ENCODE assay signal across 8 cellular contexts in the genomic region with DNA sequence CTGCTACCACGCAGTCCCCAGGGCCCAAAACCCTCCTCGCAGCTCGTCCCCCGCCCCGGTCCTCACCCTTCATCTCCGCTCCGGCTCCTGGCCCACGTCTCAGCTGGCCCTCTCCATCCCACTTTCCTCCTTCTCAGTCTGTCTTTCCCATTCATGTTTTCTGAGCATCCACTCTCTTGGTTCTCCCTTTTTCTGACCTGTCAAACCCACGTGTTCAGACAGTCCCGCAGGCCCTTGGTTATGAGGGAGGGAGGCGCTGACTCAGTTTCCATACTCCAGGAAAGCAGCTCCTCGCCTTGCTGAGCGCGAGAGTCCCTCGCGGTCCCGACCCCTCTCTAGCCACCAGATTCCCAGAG. TPM values are rescaled to one million over a fixed set of nuclear protein-coding genes. Genes with fewer than 3 reads are reported as not detected.
A peak's percentile ranks its signal among the peaks of the same experiment; 100 is the strongest.
DNase-seq lines count a peak whose midpoint lies in the region; ATAC-seq and TF ChIP-seq lines count a peak whose summit lies in the region.

No MANE protein-coding gene starts in this region.

- H3K9me3 ChIP-seq in right lobe of liver (no peaks in the 10 kb centered on the region), testis (no peaks in the 10 kb centered on the region)

- H3K9me3 Mint-ChIP-seq in T-helper 1 cell treated with Interleukin-12 subunit alpha and Interleukin-12 subunit beta and Interleukin-4 antibody, amounts not matched to agents 30 μg/mL and 1 μg/mL, for 36 hours = no peaks in the 10 kb centered on the region
- no peaks in the 10 kb centered on the region for H3K9me3 Mint-ChIP-seq in activated naive CD8-positive, alpha-beta T cell treated with anti-CD3 and anti-CD28 coated beads, Interleukin-2, amount 50 U/mL, for 24 hours

- no peaks in the 10 kb centered on the region for H3K36me3 ChIP-seq in right lobe of liver
- H3K36me3 ChIP-seq in testis (ENCODE audit: low read depth, missing control alignments) = no peaks in the 10 kb centered on the region

- ATAC-seq in activated naive CD8-positive, alpha-beta T cell treated with anti-CD3 and anti-CD28 coated beads, Interleukin-2, amount 50 U/mL, for 24 hours = no peak
- no peak for ATAC-seq in right lobe of liver
- no peak for ATAC-seq in GM19455 (IDR thresholded peaks at IDR 0.05; ENCODE audit: unreplicated experiment)

- DNase-seq in T-helper 1 cell (no peak), right lobe of liver (no peak), testis (no peak), NCI-H1436 treated with DMSO at 0.1 percent for 48 hours (lab: John Stamatoyannopoulos, UW) (no peak), NCI-H128 (lab: John Stamatoyannopoulos, UW; ENCODE audit: unreplicated experiment) (no peak)
- DNase-seq in activated naive CD8-positive, alpha-beta T cell treated with anti-CD3 and anti-CD28 coated beads, Interleukin-2, amount 50 U/mL, for 24 hours = no peak

- H3K27ac ChIP-seq in right lobe of liver = no peak overlapping the region
- H3K27ac ChIP-seq in testis = no peak overlapping the region

- H3K27me3 ChIP-seq in right lobe of liver (no peaks in the 10 kb centered on the region), testis (no peaks in the 10 kb centered on the region)

- peak overlapping the region in 2 of 3 donors; percentile 49 to 54 for H3K4me3 ChIP-seq in right lobe of liver
- peak overlapping the region; percentile 53 to 74 for H3K4me3 ChIP-seq in testis

- no peaks in the 10 kb centered on the region for H3K36me3 Mint-ChIP-seq in T-helper 1 cell treated with Interleukin-12 subunit alpha and Interleukin-12 subunit beta and Interleukin-4 antibody, amounts not matched to agents 30 μg/mL and 1 μg/mL, for 36 hours (ENCODE audit: low read depth)
- no peaks in the 10 kb centered on the region for H3K36me3 Mint-ChIP-seq in activated naive CD8-positive, alpha-beta T cell treated with anti-CD3 and anti-CD28 coated beads, Interleukin-2, amount 50 U/mL, for 24 hours (ENCODE audit: low read depth)

- H3K27ac Mint-ChIP-seq in T-helper 1 cell treated with Interleukin-12 subunit alpha and Interleukin-12 subunit beta and Interleukin-4 antibody, amounts not matched to agents 30 μg/mL and 1 μg/mL, for 36 hours = no peak overlapping the region
- no peak overlapping the region for H3K27ac Mint-ChIP-seq in activated naive CD8-positive, alpha-beta T cell treated with anti-CD3 and anti-CD28 coated beads, Interleukin-2, amount 50 U/mL, for 24 hours

- peaks cover 4% of the 10 kb centered on the region for H3K4me1 Mint-ChIP-seq in T-helper 1 cell treated with Interleukin-12 subunit alpha and Interleukin-12 subunit beta and Interleukin-4 antibody, amounts not matched to agents 30 μg/mL and 1 μg/mL, for 36 hours (ENCODE audit: low read depth)
- H3K4me1 Mint-ChIP-seq in activated naive CD8-positive, alpha-beta T cell treated with anti-CD3 and anti-CD28 coated beads, Interleukin-2, amount 50 U/mL, for 24 hours = peaks cover 5% of the 10 kb centered on the region

- no peak for TF ChIP-seq POLR2A in right lobe of liver (IDR thresholded peaks at IDR 0.05)
- no peak for TF ChIP-seq POLR2A in testis (IDR thresholded peaks at IDR 0.05)

- intact Hi-C loops in right lobe of liver (cut with DNase I) = no loop called here
- intact Hi-C loops in testis (cut with DNase I; ENCODE audit: low total_unique reads) = no loop called here

- WGBS in right lobe of liver (ENCODE audit: insufficient coverage, low coverage, low lambda C conversion rate, missing lambda C conversion rate) = 19% methylated on average over 10 of the region's 17 CpGs
- 8% methylated on average over 17 of the region's 17 CpGs for WGBS in testis, 2 donors

- peaks cover 0 to 13% (median 0%) of the 10 kb centered on the region in 4 donors for H3K4me1 ChIP-seq in right lobe of liver
- peaks cover 13% of the 10 kb centered on the region for H3K4me1 ChIP-seq in testis

- peaks cover 49% of the 10 kb centered on the region for H3K27me3 Mint-ChIP-seq in T-helper 1 cell treated with Interleukin-12 subunit alpha and Interleukin-12 subunit beta and Interleukin-4 antibody, amounts not matched to agents 30 μg/mL and 1 μg/mL, for 36 hours (ENCODE audit: low read depth)
- H3K27me3 Mint-ChIP-seq in activated naive CD8-positive, alpha-beta T cell treated with anti-CD3 and anti-CD28 coated beads, Interleukin-2, amount 50 U/mL, for 24 hours = peaks cover 18% of the 10 kb centered on the region

- peak overlapping the region; percentile 87 for H3K4me3 Mint-ChIP-seq in T-helper 1 cell treated with Interleukin-12 subunit alpha and Interleukin-12 subunit beta and Interleukin-4 antibody, amounts not matched to agents 30 μg/mL and 1 μg/mL, for 36 hours
- peak overlapping the region; percentile 75 for H3K4me3 Mint-ChIP-seq in activated naive CD8-positive, alpha-beta T cell treated with anti-CD3 and anti-CD28 coated beads, Interleukin-2, amount 50 U/mL, for 24 hours

- TF ChIP-seq CTCF in right lobe of liver (IDR thresholded peaks at IDR 0.05) (no peak), testis (IDR thresholded peaks at IDR 0.05) (no peak)

RNA-seq across cellular contexts. Expression of gene HID1, which starts 0.4 kb away (rescaled TPM):
- total RNA-seq in right lobe of liver (1 to 10 TPM; 3.5 to 6.6 (median 4.5) TPM), testis (10 to 100 TPM; 40.9 to 45.8 TPM)
- polyA plus RNA-seq in testis (ENCODE audit: insufficient read depth, low read depth, low replicate concordance) = 18.6 TPM

RNA-seq across cellular contexts. Expression of gene CDR2L, which starts 14.5 kb away (rescaled TPM):
- 1 to 10 TPM in 4 of 6 experiments, under 1 TPM in 2; 0.64 to 2.3 (median 1.4) TPM for total RNA-seq in right lobe of liver
- 10 to 100 TPM; 39.5 to 39.6 TPM for total RNA-seq in testis
- polyA plus RNA-seq in testis (ENCODE audit: insufficient read depth, low read depth, low replicate concordance) = 16.6 TPM

RNA-seq across cellular contexts. Expression of gene OTOP3, which starts 37.3 kb away (rescaled TPM):
- total RNA-seq in right lobe of liver (not detected), testis (under 1 TPM in 1 of 2 donors, not detected in 1; 0.12 TPM)
- polyA plus RNA-seq in testis (ENCODE audit: insufficient read depth, low read depth, low replicate concordance) = not detected

RNA-seq across cellular contexts. Expression of gene MRPL58, which starts 39.5 kb away (rescaled TPM):
- 100 to 1,000 TPM in 1 of 6 experiments, 10 to 100 TPM in 5; 23.7 to 112 (median 28.1) TPM for total RNA-seq in right lobe of liver
- total RNA-seq in testis = 10 to 100 TPM; 24.3 to 38.1 TPM
- polyA plus RNA-seq in testis (ENCODE audit: insufficient read depth, low read depth, low replicate concordance) = 20.9 TPM

RNA-seq across cellular contexts. Expression of gene OTOP2, which starts 48.9 kb away (rescaled TPM):
- total RNA-seq in right lobe of liver (not detected), testis (1 to 10 TPM; 2.4 to 5.7 TPM)
- polyA plus RNA-seq in testis (ENCODE audit: insufficient read depth, low read depth, low replicate concordance) = 5.7 TPM

Comparison
In these comparisons a context has a peak if more than half of its experiments do, and no peak if none do; other contexts are left out.
1. RNA of gene HID1, which starts 0.4 kb away (total RNA-seq): 40.9 to 45.8 TPM in testis; 3.5 to 6.6 TPM in right lobe of liver; every median in the first group is over 4 times any median in the second.
2. RNA of gene CDR2L, which starts 14.5 kb away (total RNA-seq): 39.5 to 39.6 TPM in testis; 0.64 to 2.3 TPM in right lobe of liver; every median in the first group is over 10 times any median in the second.